Comparison of ENCODE assay signal across 31 cellular contexts in genomic region chr9:27671591-27671990, GRCh38.
"Had no signal": no experiment of that assay in that cellular context is flagged by ENCODE, and none has a peak within 500 bp of the region (broad histone marks: within the 10 kb centered on the region; RNA-seq: fewer than 3 reads in every experiment).

No MANE protein-coding gene starts in this region.

- H3K27me3 Mint-ChIP-seq: activated naive CD4-positive, alpha-beta T cell treated with anti-CD3 and anti-CD28 coated beads, Interleukin-2, amount 10 ng/mL, durations not matched to agents 7 days and 5 days had no signal

- H3K4me1 Mint-ChIP-seq: activated CD4-positive, alpha-beta memory T cell treated with anti-CD3 and anti-CD28 coated beads, Interleukin-2, amount 10 ng/mL, durations not matched to agents 7 days and 5 days; activated naive CD4-positive, alpha-beta T cell treated with anti-CD3 and anti-CD28 coated beads, Interleukin-2, amount 10 ng/mL, durations not matched to agents 7 days and 5 days had no signal

- H3K36me3 ChIP-seq: adrenal gland, SJCRH30, WERI-Rb-1 had no signal

- H3K27ac ChIP-seq: adrenal gland, body of pancreas, SJCRH30, WERI-Rb-1 had no signal

- H3K4me2 ChIP-seq: SK-N-SH had no signal

- H3K4me3 ChIP-seq: adrenal gland, body of pancreas, K562, SJCRH30 had no signal

- DNase-seq: activated CD4-positive, alpha-beta memory T cell treated with anti-CD3 and anti-CD28 coated beads, Interleukin-2, amount 10 ng/mL, durations not matched to agents 7 days and 5 days; activated CD4-positive, alpha-beta T cell treated with anti-CD3 and anti-CD28 coated beads for 36 hours; activated CD4-positive, alpha-beta T cell treated with anti-CD3 and anti-CD28 coated beads, Interleukin-2, amount 50 U/mL, for 1 hour; activated gamma-delta T cell treated with Interleukin-2 at 50 U/mL for 16 hours; activated naive CD4-positive, alpha-beta T cell treated with anti-CD3 and anti-CD28 coated beads, Interleukin-2, amount 10 ng/mL, durations not matched to agents 7 days and 5 days; activated naive CD8-positive, alpha-beta T cell treated with anti-CD3 and anti-CD28 coated beads, Interleukin-2, amount 10 ng/mL, durations not matched to agents 7 days and 5 days; activated T-cell treated with anti-CD3 and anti-CD28 coated beads for 4 hours; activated T-cell treated with anti-CD3 and anti-CD28 coated beads, Interleukin-2, amount 50 U/mL, for 48 hours; adrenal gland; aorta; body of pancreas; central memory CD4-positive, alpha-beta T cell; Karpas-422; MM.1S; NCI-H1105; NCI-H1436; NCI-H187; NCI-H446 treated with DMSO at 0.1 percent for 48 hours; NCI-H524 treated with DMSO at 0.1 percent for 48 hours; NCI-H774; NK-92 treated with Interleukin-12 subunit alpha and Interleukin-12 subunit beta, amount 100 ng/mL, for 24 hours; OCI-M1; Right ventricle myocardium superior; RPMI8226; SJCRH30; SK-N-SH; T-helper 1 cell; WERI-Rb-1 had no signal

- H3K9me3 Mint-ChIP-seq: activated CD4-positive, alpha-beta memory T cell treated with anti-CD3 and anti-CD28 coated beads, Interleukin-2, amount 10 ng/mL, durations not matched to agents 7 days and 5 days; activated naive CD4-positive, alpha-beta T cell treated with anti-CD3 and anti-CD28 coated beads, Interleukin-2, amount 10 ng/mL, durations not matched to agents 7 days and 5 days; activated naive CD8-positive, alpha-beta T cell treated with anti-CD3 and anti-CD28 coated beads, Interleukin-2, amount 10 ng/mL, durations not matched to agents 7 days and 5 days; activated T-helper 2 cell treated with anti-CD3 and anti-CD28 coated beads, Interferon-gamma antibody, Interleukin-2, Interleukin-4, amounts not matched to agents 10 μg/mL and 5 μg/mL and 100 μg/mL, durations not matched to agents 14 hours and 24 hours and 36 hours had no signal

- H3K4me1 ChIP-seq: adrenal gland, body of pancreas, SJCRH30 had no signal

- H3K27me3 ChIP-seq: adrenal gland, body of pancreas, SJCRH30 had no signal

- H3K9me3 ChIP-seq: adrenal gland, body of pancreas, SJCRH30, SK-N-SH had no signal

- H3K36me3 Mint-ChIP-seq: activated naive CD4-positive, alpha-beta T cell treated with anti-CD3 and anti-CD28 coated beads, Interleukin-2, amount 10 ng/mL, durations not matched to agents 7 days and 5 days; activated naive CD8-positive, alpha-beta T cell treated with anti-CD3 and anti-CD28 coated beads, Interleukin-2, amount 10 ng/mL, durations not matched to agents 7 days and 5 days had no signal

- H3K9ac ChIP-seq: SK-N-SH had no signal

- ATAC-seq: activated CD4-positive, alpha-beta T cell treated with anti-CD3 and anti-CD28 coated beads for 36 hours; body of pancreas; K562; Panc1 had no signal

- H3K4me3 Mint-ChIP-seq: activated CD4-positive, alpha-beta memory T cell treated with anti-CD3 and anti-CD28 coated beads, Interleukin-2, amount 10 ng/mL, durations not matched to agents 7 days and 5 days; activated CD4-positive, alpha-beta T cell treated with anti-CD3 and anti-CD28 coated beads for 36 hours; activated naive CD4-positive, alpha-beta T cell treated with anti-CD3 and anti-CD28 coated beads, Interleukin-2, amount 10 ng/mL, durations not matched to agents 7 days and 5 days; activated naive CD8-positive, alpha-beta T cell treated with anti-CD3 and anti-CD28 coated beads, Interleukin-2, amount 10 ng/mL, durations not matched to agents 7 days and 5 days had no signal

- H3K27ac Mint-ChIP-seq: activated CD4-positive, alpha-beta memory T cell treated with anti-CD3 and anti-CD28 coated beads, Interleukin-2, amount 10 ng/mL, durations not matched to agents 7 days and 5 days; activated CD4-positive, alpha-beta T cell treated with anti-CD3 and anti-CD28 coated beads for 36 hours; activated naive CD4-positive, alpha-beta T cell treated with anti-CD3 and anti-CD28 coated beads, Interleukin-2, amount 10 ng/mL, durations not matched to agents 7 days and 5 days; activated naive CD8-positive, alpha-beta T cell treated with anti-CD3 and anti-CD28 coated beads, Interleukin-2, amount 10 ng/mL, durations not matched to agents 7 days and 5 days; activated T-helper 2 cell treated with anti-CD3 and anti-CD28 coated beads, Interferon-gamma antibody, Interleukin-2, Interleukin-4, amounts not matched to agents 10 μg/mL and 5 μg/mL and 100 μg/mL, durations not matched to agents 14 hours and 24 hours and 36 hours had no signal
